In the genomic region with DNA sequence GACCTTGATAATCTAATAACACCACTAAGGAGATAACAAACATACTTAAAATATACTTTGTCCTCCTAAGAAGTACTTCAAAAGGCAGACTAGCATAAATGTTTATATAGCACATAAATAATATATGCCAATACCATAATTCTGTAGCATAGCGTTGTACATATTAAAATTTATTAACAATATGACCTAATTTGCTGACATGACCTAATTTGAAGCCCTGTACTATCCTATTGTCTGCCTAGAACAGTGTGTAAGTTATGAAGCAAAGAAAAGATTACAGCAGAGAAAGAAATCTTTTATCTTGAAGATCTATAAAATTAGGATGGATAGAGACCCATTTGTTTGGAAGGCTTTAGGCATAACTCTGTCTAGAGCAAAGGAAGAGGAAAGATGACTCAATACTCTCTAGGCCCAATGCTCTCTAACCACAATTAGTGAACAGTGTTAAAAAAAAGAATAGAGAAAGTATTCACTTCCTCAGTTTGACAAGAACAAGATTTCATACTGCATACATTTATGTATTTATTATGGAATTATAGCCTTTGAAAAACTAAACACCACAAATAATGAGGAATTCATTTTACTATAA, we compare ENCODE assay signal across 11 cellular contexts.
DNase-seq lines count a peak whose midpoint lies in the region; ATAC-seq, FAIRE-seq and TF ChIP-seq lines count a peak whose summit lies in the region.
"Had no signal": no experiment of that assay in that cellular context is flagged by ENCODE, and none has a peak within 500 bp of the region (broad histone marks: within the 10 kb centered on the region; RNA-seq: fewer than 3 reads in every experiment).

No MANE protein-coding gene starts in this region.

- no peak overlapping the region for H3K4me3 Mint-ChIP-seq in astrocyte (ENCODE audit: unreplicated experiment)
- H3K4me3 Mint-ChIP-seq: activated T-helper 1 cell treated with anti-CD3 and anti-CD28 coated beads, Interleukin-12 subunit alpha, Interleukin-12 subunit beta, Interleukin-2, Interleukin-4 antibody, amounts not matched to agents 30 ng/mL and 10 ng/mL and 1 ng/mL, durations not matched to agents 14 hours and 24 hours and 36 hours had no signal

- ATAC-seq in A549, result no peak
- ATAC-seq in GM19452 (IDR thresholded peaks at IDR 0.05; ENCODE audit: unreplicated experiment), result peak; percentile 58
- peak; percentile 91 for ATAC-seq in HG03469 (IDR thresholded peaks at IDR 0.05; ENCODE audit: unreplicated experiment)
- ATAC-seq in HG03139 (IDR thresholded peaks at IDR 0.05; ENCODE audit: unreplicated experiment), result no peak

- POLR2A ChIA-PET in A549 (lab: Yijun Ruan, JAX), result no interaction called here

- no peak for DNase-seq in A549 (ENCODE audit: low read depth in 1 of 2, low spot score in 1 of 2)
- peak; percentile 50 for DNase-seq in astrocyte (ENCODE audit: low read depth)
- no peak for DNase-seq in GM19239 (ENCODE audit: insufficient read length, low spot score)
- DNase-seq in activated naive CD4-positive, alpha-beta T cell treated with anti-CD3 and anti-CD28 coated beads, Interleukin-2, amount 50 U/mL, for 16 hours, result no peak
- no peak for DNase-seq in RPMI8226
- DNase-seq: NCI-H2081 treated with DMSO at 0.1 percent for 48 hours had no signal

- FAIRE-seq in A549 (lab: Jason Lieb, UNC), result no peak
- no peak for FAIRE-seq in astrocyte (lab: Jason Lieb, UNC)
- no peak for FAIRE-seq in GM19239 (lab: Jason Lieb, UNC)

- no peaks in the 10 kb centered on the region for H3K27me3 ChIP-seq in astrocyte (ENCODE audit: insufficient read depth, low read length)

- no peaks in the 10 kb centered on the region for H3K9me3 ChIP-seq in A549
- no peaks in the 10 kb centered on the region for H3K9me3 ChIP-seq in astrocyte (ENCODE audit: insufficient read depth, low read depth, low read length)

- H3K36me3 Mint-ChIP-seq in astrocyte (ENCODE audit: low read depth, unreplicated experiment), result peaks cover 17% of the 10 kb centered on the region

- H2AFZ ChIP-seq in astrocyte (ENCODE audit: low read depth, low read length), result no peak overlapping the region

- H3K9ac ChIP-seq in astrocyte (ENCODE audit: low read length), result no peak overlapping the region

- H3K27ac ChIP-seq in A549 (no peak overlapping the region), astrocyte (ENCODE audit: low read depth, low read length) (no peak overlapping the region)

- H3K9me3 Mint-ChIP-seq in astrocyte (ENCODE audit: unreplicated experiment), result peaks cover 23% of the 10 kb centered on the region

- H3K4me1 ChIP-seq in A549 (no peaks in the 10 kb centered on the region), astrocyte (ENCODE audit: insufficient read depth, low read length) (no peaks in the 10 kb centered on the region)

- H3K79me2 ChIP-seq in astrocyte (ENCODE audit: insufficient read depth, low read length), result no peaks in the 10 kb centered on the region

- TF ChIP-seq EP300 in A549 (IDR thresholded peaks at IDR 0.05), result no peak

- TF ChIP-seq CTCF in A549 (IDR thresholded peaks at IDR 0.05) (no peak), astrocyte (IDR thresholded peaks at IDR 0.05; ENCODE audit: insufficient read depth, low read depth, low read length) (no peak)

- peaks cover 16% of the 10 kb centered on the region for H3K4me1 Mint-ChIP-seq in astrocyte (ENCODE audit: low read depth, unreplicated experiment)

- TF ChIP-seq POLR2A in A549 (IDR thresholded peaks at IDR 0.05; ENCODE audit: low read length), result no peak

- H3K4me3 ChIP-seq in A549 (no peak overlapping the region), astrocyte (ENCODE audit: insufficient read depth, low read depth, low read length) (no peak overlapping the region)
- H3K4me3 ChIP-seq: smooth muscle cell had no signal

- no peak overlapping the region for H3K4me2 ChIP-seq in A549
- no peak overlapping the region for H3K4me2 ChIP-seq in astrocyte (ENCODE audit: low read length)
- H3K4me2 ChIP-seq: smooth muscle cell had no signal

- no peaks in the 10 kb centered on the region for H3K36me3 ChIP-seq in astrocyte (ENCODE audit: insufficient read depth, low read length)

- CTCF ChIA-PET in A549 (lab: Yijun Ruan, JAX), result no interaction called here

- no peaks in the 10 kb centered on the region for H4K20me1 ChIP-seq in astrocyte (ENCODE audit: insufficient read depth, low read length)

- no peak for TF ChIP-seq RAD21 in A549 (conservative IDR thresholded peaks at IDR 0.05 in 1 of 2, IDR thresholded peaks at IDR 0.05 in 1 of 2)

- no peak overlapping the region for H3K27ac Mint-ChIP-seq in astrocyte (ENCODE audit: unreplicated experiment)
- H3K27ac Mint-ChIP-seq: activated T-helper 1 cell treated with anti-CD3 and anti-CD28 coated beads, Interleukin-12 subunit alpha, Interleukin-12 subunit beta, Interleukin-2, Interleukin-4 antibody, amounts not matched to agents 30 ng/mL and 10 ng/mL and 1 ng/mL, durations not matched to agents 14 hours and 24 hours and 36 hours had no signal

- WGBS in A549 (ENCODE audit: missing lambda C conversion rate), result 80% methylated on average over 1 of the region's 1 CpG

- H3K27me3 Mint-ChIP-seq in astrocyte (ENCODE audit: low read depth, unreplicated experiment), result no peaks in the 10 kb centered on the region

TF ChIP-seq in A549, 52 proteins besides CTCF, POLR2A, EP300 and RAD21:
- TF ChIP-seq TFCP2L1 (CRISPR knock-in tag; IDR thresholded peaks at IDR 0.05) (no peak), HOXA7 (CRISPR knock-in tag; IDR thresholded peaks at IDR 0.05) (no peak), MAFK (IDR thresholded peaks at IDR 0.05; ENCODE audit: partially characterized antibody) (peak; percentile 79)

Comparison
In these comparisons a context has a peak if more than half of its experiments do, and no peak if none do; other contexts are left out.
1. ATAC-seq: peak in GM19452 (single experiment) and HG03469 (single experiment); none in A549 (0 of 2) and HG03139 (single experiment).